ENCODE assay signal across 27 cellular contexts in genomic region chr14:61396279-61396678, GRCh38.
DNase-seq lines count a peak whose midpoint lies in the region; ATAC-seq and TF ChIP-seq lines count a peak whose summit lies in the region.
"Had no signal": no experiment of that assay in that cellular context is flagged by ENCODE, and none has a peak within 500 bp of the region (broad histone marks: within the 10 kb centered on the region; RNA-seq: fewer than 3 reads in every experiment).

No MANE protein-coding gene starts in this region.

- H3K36me3 ChIP-seq in CD8-positive, alpha-beta T cell (ENCODE audit: insufficient read depth, low read length), result peaks cover 12% of the 10 kb centered on the region
- H3K36me3 ChIP-seq in testis (ENCODE audit: low read depth, missing control alignments), result no peaks in the 10 kb centered on the region
- H3K36me3 ChIP-seq: cardiac muscle cell, esophagus muscularis mucosa, left lung, right lobe of liver, spleen, tibial nerve had no signal

- H3K4me3 ChIP-seq in CD8-positive, alpha-beta T cell (ENCODE audit: low read depth, low read length), result no peak overlapping the region
- no peak overlapping the region for H3K4me3 ChIP-seq in testis
- H3K4me3 ChIP-seq: cardiac muscle cell, esophagus muscularis mucosa, GM12878, left lung, PC-9, right lobe of liver, spleen, tibial nerve had no signal

- peak overlapping the region; percentile 69 for H3K27ac Mint-ChIP-seq in activated CD8-positive, alpha-beta memory T cell treated with anti-CD3 and anti-CD28 coated beads, Interleukin-2, amount 10 ng/mL, durations not matched to agents 7 days and 5 days
- peak overlapping the region; percentile 90 for H3K27ac Mint-ChIP-seq in CD8-positive, alpha-beta T cell
- peak overlapping the region; percentile 68 for H3K27ac Mint-ChIP-seq in activated CD8-positive, alpha-beta T cell treated with anti-CD3 and anti-CD28 coated beads, Interleukin-2, amount 10 ng/mL, durations not matched to agents 7 days and 5 days
- peak overlapping the region; percentile 77 to 94 (median 88) for H3K27ac Mint-ChIP-seq in immature natural killer cell
- H3K27ac Mint-ChIP-seq: endodermal cell, memory B cell had no signal

- peak; percentile 37 for ATAC-seq in activated CD8-positive, alpha-beta memory T cell treated with anti-CD3 and anti-CD28 coated beads, Interleukin-2, amount 10 ng/mL, durations not matched to agents 7 days and 5 days
- ATAC-seq in CD8-positive, alpha-beta T cell, result peak; percentile 37
- peak; percentile 47 for ATAC-seq in activated CD8-positive, alpha-beta T cell treated with anti-CD3 and anti-CD28 coated beads, Interleukin-2, amount 10 ng/mL, durations not matched to agents 7 days and 5 days
- ATAC-seq: left lung, right lobe of liver had no signal

- H3K36me3 Mint-ChIP-seq in activated CD8-positive, alpha-beta memory T cell treated with anti-CD3 and anti-CD28 coated beads, Interleukin-2, amount 10 ng/mL, durations not matched to agents 7 days and 5 days, result peaks cover 63% of the 10 kb centered on the region
- peaks cover 71% of the 10 kb centered on the region for H3K36me3 Mint-ChIP-seq in CD8-positive, alpha-beta T cell
- peaks cover 87% of the 10 kb centered on the region for H3K36me3 Mint-ChIP-seq in activated CD8-positive, alpha-beta T cell treated with anti-CD3 and anti-CD28 coated beads, Interleukin-2, amount 10 ng/mL, durations not matched to agents 7 days and 5 days (ENCODE audit: low read depth)
- H3K36me3 Mint-ChIP-seq in immature natural killer cell, result peaks cover 0 to 22% (median 19%) of the 10 kb centered on the region in 3 donors
- H3K36me3 Mint-ChIP-seq: memory B cell had no signal

- no peaks in the 10 kb centered on the region for H3K27me3 ChIP-seq in CD8-positive, alpha-beta T cell (ENCODE audit: insufficient read depth, low read length)
- no peaks in the 10 kb centered on the region for H3K27me3 ChIP-seq in testis
- H3K27me3 ChIP-seq: cardiac muscle cell, left lung, right lobe of liver, spleen, tibial nerve had no signal

- CTCF ChIA-PET in activated CD8-positive, alpha-beta memory T cell treated with anti-CD3 and anti-CD28 coated beads, Interleukin-2, amount 10 ng/mL, durations not matched to agents 7 days and 5 days (lab: Charles Lee), result interaction anchor here (0.7 to 1.6 kb wide), 5 partner anchors 12 to 75 kb away, joined by 3 to 4 read pairs (median 4); partner anchors contain the start of gene PRKCH
- CTCF ChIA-PET in CD8-positive, alpha-beta T cell (lab: Charles Lee), result interaction anchor here (1.2 to 4.3 kb wide), 4 partner anchors 12 to 127 kb away, joined by 3 to 23 read pairs (median 4); partner anchors contain the start of gene PRKCH
- CTCF ChIA-PET in activated CD8-positive, alpha-beta T cell treated with anti-CD3 and anti-CD28 coated beads, Interleukin-2, amount 10 ng/mL, durations not matched to agents 7 days and 5 days (lab: Charles Lee), result interaction anchor here (0.7 to 2.6 kb wide), 5 partner anchors 12 to 441 kb away, joined by 3 to 5 read pairs (median 4); no protein-coding TSS in a partner anchor

- TF ChIP-seq CTCF in CD8-positive, alpha-beta T cell (IDR thresholded peaks at IDR 0.05), result no peak
- no peak for TF ChIP-seq CTCF in testis (IDR thresholded peaks at IDR 0.05)

- H3K9me3 Mint-ChIP-seq in activated CD8-positive, alpha-beta memory T cell treated with anti-CD3 and anti-CD28 coated beads, Interleukin-2, amount 10 ng/mL, durations not matched to agents 7 days and 5 days (ENCODE audit: low read depth), result no peaks in the 10 kb centered on the region
- no peaks in the 10 kb centered on the region for H3K9me3 Mint-ChIP-seq in CD8-positive, alpha-beta T cell
- no peaks in the 10 kb centered on the region for H3K9me3 Mint-ChIP-seq in activated CD8-positive, alpha-beta T cell treated with anti-CD3 and anti-CD28 coated beads, Interleukin-2, amount 10 ng/mL, durations not matched to agents 7 days and 5 days (ENCODE audit: insufficient read depth)
- H3K9me3 Mint-ChIP-seq in immature natural killer cell, result no peaks in the 10 kb centered on the region
- H3K9me3 Mint-ChIP-seq: endodermal cell, memory B cell had no signal

- POLR2A ChIA-PET in CD8-positive, alpha-beta T cell (lab: Charles Lee), result interaction anchor here (1.0 to 4.2 kb wide), 7 partner anchors 10 to 74 kb away, joined by 3 to 20 read pairs (median 3); partner anchors contain the start of gene PRKCH
- POLR2A ChIA-PET in activated CD8-positive, alpha-beta T cell treated with anti-CD3 and anti-CD28 coated beads, Interleukin-2, amount 10 ng/mL, durations not matched to agents 7 days and 5 days (lab: Charles Lee), result interaction anchor here (1.4 kb wide), 1 partner anchor 11 kb away, joined by 4 read pairs; no protein-coding TSS in a partner anchor

- peaks cover 82% of the 10 kb centered on the region for H3K4me1 Mint-ChIP-seq in activated CD8-positive, alpha-beta memory T cell treated with anti-CD3 and anti-CD28 coated beads, Interleukin-2, amount 10 ng/mL, durations not matched to agents 7 days and 5 days
- H3K4me1 Mint-ChIP-seq in CD8-positive, alpha-beta T cell (ENCODE audit: low read depth), result no peaks in the 10 kb centered on the region
- peaks cover 51% of the 10 kb centered on the region for H3K4me1 Mint-ChIP-seq in activated CD8-positive, alpha-beta T cell treated with anti-CD3 and anti-CD28 coated beads, Interleukin-2, amount 10 ng/mL, durations not matched to agents 7 days and 5 days (ENCODE audit: low read depth)
- no peaks in the 10 kb centered on the region for H3K4me1 Mint-ChIP-seq in immature natural killer cell
- H3K4me1 Mint-ChIP-seq: memory B cell had no signal

- peaks cover 99% of the 10 kb centered on the region for H3K4me1 ChIP-seq in CD8-positive, alpha-beta T cell (ENCODE audit: insufficient read depth, low read length)
- no peaks in the 10 kb centered on the region for H3K4me1 ChIP-seq in testis
- H3K4me1 ChIP-seq: esophagus muscularis mucosa, right lobe of liver, tibial nerve had no signal

- no peak overlapping the region for H3K27ac ChIP-seq in CD8-positive, alpha-beta T cell (ENCODE audit: low read depth, low read length)
- no peak overlapping the region for H3K27ac ChIP-seq in testis
- H3K27ac ChIP-seq: cardiac muscle cell, esophagus muscularis mucosa, left lung, PC-9, right lobe of liver, tibial nerve had no signal

- H3K27me3 Mint-ChIP-seq in activated CD8-positive, alpha-beta memory T cell treated with anti-CD3 and anti-CD28 coated beads, Interleukin-2, amount 10 ng/mL, durations not matched to agents 7 days and 5 days, result no peaks in the 10 kb centered on the region
- no peaks in the 10 kb centered on the region for H3K27me3 Mint-ChIP-seq in CD8-positive, alpha-beta T cell (ENCODE audit: low read depth)
- H3K27me3 Mint-ChIP-seq in activated CD8-positive, alpha-beta T cell treated with anti-CD3 and anti-CD28 coated beads, Interleukin-2, amount 10 ng/mL, durations not matched to agents 7 days and 5 days (ENCODE audit: low read depth), result no peaks in the 10 kb centered on the region
- H3K27me3 Mint-ChIP-seq in immature natural killer cell (ENCODE audit: low read depth in 3 of 3), result peaks cover 1 to 36% (median 7%) of the 10 kb centered on the region in 3 donors

- WGBS in testis, 2 donors, result 88 to 90% methylated on average over 1 of the region's 1 CpG

- TF ChIP-seq POLR2A in testis (IDR thresholded peaks at IDR 0.05), result no peak

- DNase-seq in activated CD8-positive, alpha-beta memory T cell treated with anti-CD3 and anti-CD28 coated beads, Interleukin-2, amount 10 ng/mL, durations not matched to agents 7 days and 5 days, result peak; percentile 36
- no peak for DNase-seq in activated CD8-positive, alpha-beta memory T cell treated with anti-CD3 and anti-CD28 coated beads, Interleukin-2, amount 50 U/mL, for 48 hours
- peak in 1 of 7 experiments; percentile 42 for DNase-seq in CD8-positive, alpha-beta T cell
- no peak for DNase-seq in activated CD8-positive, alpha-beta T cell treated with anti-CD3 and anti-CD28 coated beads, Interleukin-2, amount 10 ng/mL, durations not matched to agents 7 days and 5 days
- DNase-seq in immature natural killer cell, result no peak
- no peak for DNase-seq in testis
- DNase-seq in cerebellar cortex (ENCODE audit: low spot score), result no peak
- DNase-seq in NCI-H748 (lab: John Stamatoyannopoulos, UW; ENCODE audit: unreplicated experiment), result no peak
- DNase-seq: cortex of kidney; endodermal cell; foreskin fibroblast; IMR-90; left lung; MV-4-11; NCI-H1436 treated with DMSO at 0.1 percent for 48 hours; NCI-H2081 treated with DMSO at 0.1 percent for 48 hours; NCI-H2227 treated with DMSO at 0.1 percent for 48 hours; NCI-H526; PC-9; right lobe of liver; spleen; stimulated activated CD4-positive, alpha-beta T cell treated with anti-CD3 and anti-CD28 coated beads, Interleukin-2, amount 100 ng/mL, for 24 hours had no signal

- intact Hi-C loops in CD8-positive, alpha-beta T cell (cut with DNase I, micrococcal nuclease), result no loop called here
- intact Hi-C loops in testis (cut with DNase I; ENCODE audit: low total_unique reads), result no loop called here

- H3K9me3 ChIP-seq in CD8-positive, alpha-beta T cell (ENCODE audit: low read length), result no peaks in the 10 kb centered on the region
- H3K9me3 ChIP-seq in testis, result no peaks in the 10 kb centered on the region
- H3K9me3 ChIP-seq: esophagus muscularis mucosa, left lung, right lobe of liver, spleen, tibial nerve had no signal

- no peak overlapping the region for H3K4me3 Mint-ChIP-seq in activated CD8-positive, alpha-beta memory T cell treated with anti-CD3 and anti-CD28 coated beads, Interleukin-2, amount 10 ng/mL, durations not matched to agents 7 days and 5 days
- H3K4me3 Mint-ChIP-seq in CD8-positive, alpha-beta T cell, result peak overlapping the region; percentile 62
- H3K4me3 Mint-ChIP-seq in activated CD8-positive, alpha-beta T cell treated with anti-CD3 and anti-CD28 coated beads, Interleukin-2, amount 10 ng/mL, durations not matched to agents 7 days and 5 days, result no peak overlapping the region
- peak overlapping the region; percentile 12 to 73 (median 61) for H3K4me3 Mint-ChIP-seq in immature natural killer cell
- H3K4me3 Mint-ChIP-seq: endodermal cell, memory B cell had no signal

Comparison
In these comparisons a context has a peak if more than half of its experiments do, and no peak if none do; other contexts are left out.
1. H3K4me3 Mint-ChIP-seq: peak in CD8-positive, alpha-beta T cell (single experiment) and immature natural killer cell (5 of 5); none in activated CD8-positive, alpha-beta memory T cell treated with anti-CD3 and anti-CD28 coated beads, Interleukin-2, amount 10 ng/mL, durations not matched to agents 7 days and 5 days (single experiment) and activated CD8-positive, alpha-beta T cell treated with anti-CD3 and anti-CD28 coated beads, Interleukin-2, amount 10 ng/mL, durations not matched to agents 7 days and 5 days (single experiment).
2. Peak in every context shown above with its lines, with median percentiles within 50 percentile points of each other: ATAC-seq and H3K27ac Mint-ChIP-seq.